20 cellular contexts compared by ENCODE assay signal in genomic region chr4:148349153-148349552, GRCh38.
"Had no signal": no experiment of that assay in that cellular context is flagged by ENCODE, and none has a peak within 500 bp of the region (broad histone marks: within the 10 kb centered on the region; RNA-seq: fewer than 3 reads in every experiment).

No MANE protein-coding gene starts in this region.

- ATAC-seq: effector memory CD8-positive, alpha-beta T cell; left ventricle myocardium superior; lower lobe of right lung; naive thymus-derived CD8-positive, alpha-beta T cell; psoas muscle; right cardiac atrium; stimulated activated memory B cell treated with anti-CD40 and anti-IgM and Interleukin-4, amounts not matched to agents 10 μg/mL and 1 μg/mL and 100 μg/mL, for 72 hours; upper lobe of right lung had no signal

- DNase-seq: cortex of kidney; effector memory CD8-positive, alpha-beta T cell; erythroblast; esophagus squamous epithelium; left ventricle myocardium superior; lower lobe of right lung; naive thymus-derived CD8-positive, alpha-beta T cell; occipital lobe; ovary; posterior cingulate gyrus; psoas muscle; right cardiac atrium; sigmoid colon; stimulated activated CD4-positive, alpha-beta T cell treated with anti-CD3 and anti-CD28 coated beads, Interleukin-2, amount 100 ng/mL, for 24 hours; stimulated activated CD4-positive, alpha-beta T cell treated with anti-CD3 and anti-CD28 coated beads, Interleukin-4, amount 100 ng/mL, for 24 hours; transverse colon; upper lobe of right lung; uterus had no signal

- H3K27ac Mint-ChIP-seq: stimulated activated memory B cell treated with anti-CD40 and anti-IgM and Interleukin-4, amounts not matched to agents 10 μg/mL and 1 μg/mL and 100 μg/mL, for 72 hours; stimulated activated naive CD8-positive, alpha-beta T cell treated with anti-CD3 and anti-CD28 coated beads, Interleukin-15, Interleukin-2, amounts not matched to agents 100 ng/mL and 50 ng/mL, for 24 hours had no signal

- H3K27me3 Mint-ChIP-seq: effector memory CD8-positive, alpha-beta T cell; naive thymus-derived CD8-positive, alpha-beta T cell; stimulated activated memory B cell treated with anti-CD40 and anti-IgM and Interleukin-4, amounts not matched to agents 10 μg/mL and 1 μg/mL and 100 μg/mL, for 72 hours; stimulated activated naive CD8-positive, alpha-beta T cell treated with anti-CD3 and anti-CD28 coated beads, Interleukin-15, Interleukin-2, amounts not matched to agents 100 ng/mL and 50 ng/mL, for 24 hours had no signal

- H3K9me3 Mint-ChIP-seq: effector memory CD8-positive, alpha-beta T cell; naive thymus-derived CD8-positive, alpha-beta T cell; stimulated activated naive CD8-positive, alpha-beta T cell treated with anti-CD3 and anti-CD28 coated beads, Interleukin-15, Interleukin-2, amounts not matched to agents 100 ng/mL and 50 ng/mL, for 24 hours had no signal

- H3K4me3 Mint-ChIP-seq: effector memory CD8-positive, alpha-beta T cell; stimulated activated memory B cell treated with anti-CD40 and anti-IgM and Interleukin-4, amounts not matched to agents 10 μg/mL and 1 μg/mL and 100 μg/mL, for 72 hours; stimulated activated naive CD8-positive, alpha-beta T cell treated with anti-CD3 and anti-CD28 coated beads, Interleukin-15, Interleukin-2, amounts not matched to agents 100 ng/mL and 50 ng/mL, for 24 hours had no signal
